ENCODE assay signal across 8 cellular contexts in the genomic region with DNA sequence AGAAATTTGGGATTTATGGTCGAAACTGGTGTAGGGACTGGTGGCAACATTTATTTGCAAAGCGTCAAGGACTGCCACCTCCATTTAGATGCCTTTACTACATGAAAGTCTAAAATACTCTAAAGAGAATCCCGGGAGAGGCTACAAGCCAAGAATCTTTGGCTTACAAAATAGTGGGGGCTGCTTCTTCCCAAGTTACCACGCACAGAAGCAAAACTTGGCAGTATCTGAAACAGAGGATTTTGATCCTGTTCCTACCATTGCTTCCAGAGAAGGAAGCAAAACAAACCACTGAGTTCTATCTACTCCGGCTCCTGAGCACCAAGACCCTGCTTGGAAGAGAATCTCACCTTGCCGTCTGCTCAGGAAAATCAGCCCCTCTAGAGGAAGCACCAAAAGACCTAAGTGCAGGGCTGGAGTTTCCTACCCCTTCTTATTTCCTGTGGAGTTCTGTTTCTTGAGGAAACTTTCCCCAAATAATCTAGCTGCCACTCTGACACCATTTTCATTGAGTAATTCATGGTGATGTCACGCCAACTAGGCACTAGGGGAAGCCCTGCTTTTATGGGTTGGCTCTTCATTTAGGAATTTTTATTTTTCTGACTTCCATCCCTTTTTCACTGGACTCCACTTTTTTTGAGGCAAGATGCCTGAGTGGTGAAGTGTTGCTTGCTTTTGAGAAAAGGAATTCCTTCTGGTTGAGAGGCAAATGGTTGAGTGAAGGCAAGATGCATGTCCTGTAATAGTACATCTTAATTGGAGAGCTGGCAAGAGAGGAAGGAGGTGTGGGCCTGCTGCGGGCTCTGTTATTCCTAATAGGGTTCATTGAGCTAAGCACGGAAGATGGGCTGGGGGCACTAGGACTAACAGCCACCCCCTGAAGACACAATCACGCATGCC. TPM values are rescaled to one million over a fixed set of nuclear protein-coding genes. Genes with fewer than 3 reads are reported as not detected.
DNase-seq lines count a peak whose midpoint lies in the region; ATAC-seq and TF ChIP-seq lines count a peak whose summit lies in the region.

No MANE protein-coding gene starts in this region.

- WGBS in esophagus, 2 donors = 42 to 51% methylated on average over 10 of the region's 10 CpGs

- H3K36me3 ChIP-seq in esophagus (ENCODE audit: control insufficient read depth in 2 of 2, insufficient read depth in 2 of 2, low read length in 1 of 2) (no peaks in the 10 kb centered on the region), rectal smooth muscle tissue (ENCODE audit: control insufficient read depth, insufficient read depth, low read length) (no peaks in the 10 kb centered on the region)

- POLR2A ChIA-PET in RWPE1 (lab: Yijun Ruan, JAX; ENCODE audit: low non-redundant PET) = no interaction called here
- POLR2A ChIA-PET in GM10248 (lab: Yijun Ruan, JAX) = interaction anchor here (0.8 kb wide), 1 partner anchor 8 kb away, joined by 5 read pairs; no protein-coding TSS in a partner anchor

- H3K27ac ChIP-seq in RWPE1 (peak overlapping the region; percentile 88), esophagus (ENCODE audit: low read depth in 2 of 2, low read length in 1 of 2) (peak overlapping the region; percentile 76 to 83), rectal smooth muscle tissue (ENCODE audit: low read depth, low read length) (peak overlapping the region; percentile 79)

- CTCF ChIA-PET in RWPE1 (lab: Yijun Ruan, JAX) = no interaction called here
- CTCF ChIA-PET in GM10248 (lab: Yijun Ruan, JAX) = interaction anchor here (0.8 to 1.6 kb wide), 8 partner anchors 10 to 346 kb away, joined by 3 to 11 read pairs (median 4); no protein-coding TSS in a partner anchor

- H3K4me1 ChIP-seq in esophagus (ENCODE audit: control insufficient read depth in 2 of 2, insufficient read depth in 2 of 2, low read length in 1 of 2) (peaks cover 2 to 18% of the 10 kb centered on the region in 2 donors), rectal smooth muscle tissue (ENCODE audit: control insufficient read depth, insufficient read depth, low read length) (peaks cover 30% of the 10 kb centered on the region)

- DNase-seq in DMS53 (lab: John Stamatoyannopoulos, UW) = peak; percentile 38
- no peak for DNase-seq in DMS53 treated with DMSO at 0.1 percent for 48 hours (lab: John Stamatoyannopoulos, UW; ENCODE audit: unreplicated experiment)
- no peak for DNase-seq in RWPE1 (ENCODE audit: low spot score)
- no peak for DNase-seq in GM10248 (ENCODE audit: extremely low spot score)

- ATAC-seq in HG03520 (IDR thresholded peaks at IDR 0.05; ENCODE audit: unreplicated experiment) (no peak), GM18520 (IDR thresholded peaks at IDR 0.05; ENCODE audit: unreplicated experiment) (no peak)

- H3K9me3 ChIP-seq in esophagus (ENCODE audit: control insufficient read depth in 2 of 2, insufficient read depth in 1 of 2, low read depth in 1 of 2, low read length in 1 of 2) = no peaks in the 10 kb centered on the region

- H3K9ac ChIP-seq in rectal smooth muscle tissue (ENCODE audit: low read length) = no peak overlapping the region

- TF ChIP-seq CTCF in RWPE1 (conservative IDR thresholded peaks at IDR 0.05; ENCODE audit: low read depth) (no peak), GM10248 (IDR thresholded peaks at IDR 0.05; ENCODE audit: control extremely low read depth, extremely low read depth, low read depth, missing control alignments) (no peak)

- H3K27me3 ChIP-seq in esophagus (ENCODE audit: control insufficient read depth in 1 of 2, insufficient read depth in 2 of 2, low read length in 2 of 2) (no peaks in the 10 kb centered on the region), rectal smooth muscle tissue (ENCODE audit: control insufficient read depth, insufficient read depth, low read length) (no peaks in the 10 kb centered on the region)

- H3K4me3 ChIP-seq in esophagus (ENCODE audit: low read depth in 1 of 2, low read length in 2 of 2) (no peak overlapping the region), rectal smooth muscle tissue (ENCODE audit: low read length) (peak overlapping the region; percentile 52)

RNA-seq across cellular contexts. Expression of gene EML4, which starts 36.8 kb away (rescaled TPM):
- 1 to 10 TPM; 8.7 to 9.6 TPM for polyA plus RNA-seq in esophagus
